18 cellular contexts compared by ENCODE assay signal in genomic region chr10:2938869-2939268, GRCh38.
A peak's percentile ranks its signal among the peaks of the same experiment; 100 is the strongest.
DNase-seq lines count a peak whose midpoint lies in the region; ATAC-seq and TF ChIP-seq lines count a peak whose summit lies in the region.
"Had no signal": no experiment of that assay in that cellular context is flagged by ENCODE, and none has a peak within 500 bp of the region (broad histone marks: within the 10 kb centered on the region; RNA-seq: fewer than 3 reads in every experiment).

No MANE protein-coding gene starts in this region.

- no peak for ATAC-seq in HG03460 (IDR thresholded peaks at IDR 0.05; ENCODE audit: unreplicated experiment)

- POLR2A ChIA-PET in A673 (lab: Charles Lee; ENCODE audit: low non-redundant PET): no interaction called here

- H3K9me3 ChIP-seq in A673 (ENCODE audit: low read depth, low read length, poor library complexity, severe bottlenecking): no peaks in the 10 kb centered on the region
- H3K9me3 ChIP-seq: esophagus squamous epithelium had no signal

- H3K4me3 ChIP-seq in A673 (ENCODE audit: low read depth, low read length, poor library complexity, severe bottlenecking) (no peak overlapping the region), fibroblast of the aortic adventitia (ENCODE audit: low read depth, low read length) (no peak overlapping the region)
- H3K4me3 ChIP-seq: esophagus squamous epithelium had no signal

- CTCF ChIA-PET in A673 (lab: Charles Lee): no interaction called here

- TF ChIP-seq CTCF in A673 (conservative IDR thresholded peaks at IDR 0.05; ENCODE audit: low read depth, low read length): peak; percentile 45
- 0 out of 3 replicates have a peak, but pooled peaks have one; percentile 3 for TF ChIP-seq CTCF in GM12872 (IDR thresholded peaks at IDR 0.05; ENCODE audit: insufficient read depth, low read depth, low read length)
- TF ChIP-seq CTCF in fibroblast of the aortic adventitia (IDR thresholded peaks at IDR 0.05; ENCODE audit: insufficient read depth, low read length): no peak

- no peak overlapping the region for H3K27ac ChIP-seq in A673 (ENCODE audit: low read depth, low read length, poor library complexity, severe bottlenecking)
- H3K27ac ChIP-seq: esophagus squamous epithelium had no signal

- intact Hi-C loops in A673 (cut with micrococcal nuclease; ENCODE audit: unreplicated experiment): no loop called here

- H3K4me1 ChIP-seq in A673 (ENCODE audit: insufficient read depth, low read length, poor library complexity, severe bottlenecking): peaks cover 16% of the 10 kb centered on the region
- H3K4me1 ChIP-seq: esophagus squamous epithelium had no signal

- DNase-seq in A673 (ENCODE audit: low spot score): no peak
- peak; percentile 20 for DNase-seq in RPMI7951 (ENCODE audit: low read depth)
- peak; percentile 35 for DNase-seq in fibroblast of the aortic adventitia (ENCODE audit: low read depth)
- no peak for DNase-seq in NCI-H226
- no peak for DNase-seq in mucosa of gallbladder (ENCODE audit: low spot score)
- no peak for DNase-seq in LoVo (ENCODE audit: low spot score)
- DNase-seq: activated CD4-positive, alpha-beta T cell treated with anti-CD3 and anti-CD28 coated beads, Interleukin-2, amount 10 ng/mL, durations not matched to agents 24 days and 14 days; activated T-cell treated with anti-CD3 and anti-CD28 coated beads, Interleukin-2, amount 50 U/mL, for 24 hours; amniotic stem cell; DMS79 treated with DMSO at 0.1 percent for 48 hours; esophagus squamous epithelium; NCI-H1694; NCI-H526; nucleus accumbens; Right ventricle myocardium superior; small intestine had no signal

- H3K36me3 ChIP-seq in A673 (ENCODE audit: insufficient read depth, low read length, poor library complexity, severe bottlenecking): no peaks in the 10 kb centered on the region
- H3K36me3 ChIP-seq: esophagus squamous epithelium had no signal

- H3K27me3 ChIP-seq in A673 (replicated peaks; ENCODE audit: insufficient read depth, low read depth, low read length, poor library complexity): peaks cover 3% of the 10 kb centered on the region

- BruUV-seq in A673 (replicated peaks; lab: Mats Ljungman, UMichigan): no TSS peak

Comparison
In these comparisons a context has a peak if more than half of its experiments do, and no peak if none do; other contexts are left out.
1. DNase-seq: peak in RPMI7951 (single experiment) and fibroblast of the aortic adventitia (single experiment); none in A673 (single experiment), NCI-H226 (single experiment), mucosa of gallbladder (single experiment) and LoVo (single experiment).